In the genomic region with DNA sequence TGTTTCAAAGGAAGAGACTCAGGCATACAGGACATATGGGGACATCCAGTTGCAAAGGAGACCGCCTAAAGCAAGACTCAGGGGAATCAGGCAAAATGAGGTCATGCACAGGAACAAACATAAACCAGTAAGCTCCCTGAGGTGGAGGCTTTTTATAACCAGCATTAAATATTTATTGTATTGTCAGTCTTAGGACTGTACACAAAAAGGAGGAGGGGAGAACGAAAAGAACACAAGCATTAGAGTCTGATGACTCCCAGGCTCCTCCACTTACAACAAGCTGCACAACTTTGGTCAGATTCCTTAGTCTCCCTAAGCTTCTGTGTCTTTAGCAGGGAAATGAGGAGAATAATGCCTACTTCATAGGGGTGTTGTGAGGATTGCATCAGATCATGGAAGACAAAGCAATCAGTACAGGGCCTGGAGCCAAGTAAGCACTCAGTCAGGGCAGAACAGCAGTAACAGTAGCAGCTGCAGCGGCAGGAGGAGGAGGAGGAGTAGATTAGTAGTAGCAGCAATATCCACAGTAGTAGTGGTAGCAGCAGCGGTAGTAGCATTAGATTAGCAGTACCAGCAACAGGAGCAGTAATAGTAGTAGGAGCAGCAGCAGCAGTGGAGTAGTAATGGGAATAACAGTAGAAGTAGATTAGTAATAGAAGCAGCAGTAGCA, we compare ENCODE assay signal across 9 cellular contexts. TPM values are rescaled to one million over a fixed set of nuclear protein-coding genes. Genes with fewer than 3 reads are reported as not detected.
DNase-seq lines count a peak whose midpoint lies in the region; ATAC-seq and TF ChIP-seq lines count a peak whose summit lies in the region.
"Had no signal": no experiment of that assay in that cellular context is flagged by ENCODE, and none has a peak within 500 bp of the region (broad histone marks: within the 10 kb centered on the region; RNA-seq: fewer than 3 reads in every experiment).

No MANE protein-coding gene starts in this region.

- ATAC-seq in GM19023 (IDR thresholded peaks at IDR 0.05; ENCODE audit: unreplicated experiment) (no peak), GM18505 (IDR thresholded peaks at IDR 0.05; ENCODE audit: unreplicated experiment) (no peak)

- no peaks in the 10 kb centered on the region for H3K36me3 ChIP-seq in MG63

- intact Hi-C loops in head of caudate nucleus (cut with DNase I): no loop called here

- H3K9me3 ChIP-seq in MG63: no peaks in the 10 kb centered on the region

- TF ChIP-seq POLR2A in GM18505 (IDR thresholded peaks at IDR 0.05; ENCODE audit: borderline replicate concordance, extremely low read depth, insufficient read depth, insufficient read length): no peak

- H3K27me3 ChIP-seq in MG63: no peaks in the 10 kb centered on the region

- peak overlapping the region; percentile 90 for H3K27ac ChIP-seq in temporal lobe (ENCODE audit: low read depth, low read length)

- DNase-seq in MG63 (peak; percentile 12), head of caudate nucleus (peak; percentile 11 to 89 (median 70)), T-helper 1 cell (no peak)
- DNase-seq: activated B cell treated with CpG ODN at 0.5 μM for 24 hours, NCI-H1048 had no signal

- H3K4me3 ChIP-seq in MG63: no peak overlapping the region

TF ChIP-seq in PFSK-1, 5 proteins besides CTCF, POLR2A, EP300 and RAD21:
- TF ChIP-seq FOXP2 (optimal IDR thresholded peaks at IDR 0.05; ENCODE audit: borderline replicate concordance, extremely low read depth, extremely low read length, insufficient read depth) (peak; percentile 14), POLR2AphosphoS5 (IDR thresholded peaks at IDR 0.05; ENCODE audit: low read depth, low read length) (no peak), REST (IDR thresholded peaks at IDR 0.05; ENCODE audit: insufficient read depth in 1 of 2, low read depth in 2 of 2, low read length in 2 of 2) (peak in 1 of 2 experiments; percentile 44; a peak in 1 of 4 replicates)

RNA-seq across cellular contexts. Expression of gene SPATA6, which starts 54.2 kb away (rescaled TPM):
- 0.15 and 0.46 TPM in 2 replicates for total RNA-seq in MG63 (2014; rRNA removed; shearing (Covaris generic); ENCODE audit: low replicate concordance)
- polyA plus RNA-seq in PFSK-1 (2012; ENCODE audit: insufficient read length, low read depth): 0.06 TPM
- 7.9 TPM for total RNA-seq in temporal lobe

Comparison
In these comparisons a context has a peak if more than half of its experiments do, and no peak if none do; other contexts are left out.
1. DNase-seq: peak in MG63 (single experiment) and head of caudate nucleus (42 of 42); none in T-helper 1 cell (0 of 5).